1 cellular context compared by ENCODE assay signal in genomic region chr6:163782436-163783003, GRCh38.
TF ChIP-seq lines count a peak whose summit lies in the region.

No MANE protein-coding gene starts in this region.

TF ChIP-seq in IMR-90, 13 proteins besides CTCF, POLR2A, EP300 and RAD21 (continued from another document):
- TF ChIP-seq, protein P1, sequence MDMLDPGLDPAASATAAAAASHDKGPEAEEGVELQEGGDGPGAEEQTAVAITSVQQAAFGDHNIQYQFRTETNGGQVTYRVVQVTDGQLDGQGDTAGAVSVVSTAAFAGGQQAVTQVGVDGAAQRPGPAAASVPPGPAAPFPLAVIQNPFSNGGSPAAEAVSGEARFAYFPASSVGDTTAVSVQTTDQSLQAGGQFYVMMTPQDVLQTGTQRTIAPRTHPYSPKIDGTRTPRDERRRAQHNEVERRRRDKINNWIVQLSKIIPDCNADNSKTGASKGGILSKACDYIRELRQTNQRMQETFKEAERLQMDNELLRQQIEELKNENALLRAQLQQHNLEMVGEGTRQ (IDR thresholded peaks at IDR 0.05; ENCODE audit: low read depth, low read length): no peak
